In the genomic region with DNA sequence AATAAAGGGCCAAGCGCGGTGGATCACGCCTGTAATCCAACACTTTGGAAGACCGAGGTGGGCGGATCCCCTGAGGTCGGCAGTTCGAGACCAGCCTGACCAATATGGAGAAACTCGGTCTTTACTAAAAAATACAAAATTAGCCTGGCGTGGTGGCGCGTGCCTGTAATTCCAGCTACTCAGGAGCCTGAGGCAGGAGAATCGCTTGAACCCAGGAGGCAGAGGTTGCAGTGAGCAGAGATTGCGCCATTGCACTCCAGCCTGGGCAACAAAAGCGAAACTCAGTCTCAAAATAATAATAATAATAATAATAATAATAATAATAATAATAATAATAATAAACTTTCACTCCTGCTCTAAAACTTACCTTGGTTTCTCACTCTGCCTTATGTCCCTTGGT, we compare ENCODE assay signal across 4 cellular contexts. TPM values are rescaled to one million over a fixed set of nuclear protein-coding genes. Genes with fewer than 3 reads are reported as not detected.
"Had no signal": no experiment of that assay in that cellular context is flagged by ENCODE, and none has a peak within 500 bp of the region (broad histone marks: within the 10 kb centered on the region; RNA-seq: fewer than 3 reads in every experiment).

No MANE protein-coding gene starts in this region.

RNA-seq across cellular contexts. Expression of gene TYROBP, which starts 2.3 kb away (rescaled TPM):
- total RNA-seq: lung microvascular endothelial cell had no signal
- polyA plus RNA-seq: neural cell had no signal

RNA-seq across cellular contexts. Expression of gene HCST, which starts 8.0 kb away (rescaled TPM):
- total RNA-seq: temporal lobe had no signal
- polyA plus RNA-seq: neural cell had no signal

RNA-seq across cellular contexts. Expression of gene APLP1, which starts 42.0 kb away (rescaled TPM):
- total RNA-seq: naive thymus-derived CD8-positive, alpha-beta T cell had no signal
- polyA plus RNA-seq: naive thymus-derived CD8-positive, alpha-beta T cell had no signal
